20 cellular contexts compared by ENCODE assay signal in the genomic region with DNA sequence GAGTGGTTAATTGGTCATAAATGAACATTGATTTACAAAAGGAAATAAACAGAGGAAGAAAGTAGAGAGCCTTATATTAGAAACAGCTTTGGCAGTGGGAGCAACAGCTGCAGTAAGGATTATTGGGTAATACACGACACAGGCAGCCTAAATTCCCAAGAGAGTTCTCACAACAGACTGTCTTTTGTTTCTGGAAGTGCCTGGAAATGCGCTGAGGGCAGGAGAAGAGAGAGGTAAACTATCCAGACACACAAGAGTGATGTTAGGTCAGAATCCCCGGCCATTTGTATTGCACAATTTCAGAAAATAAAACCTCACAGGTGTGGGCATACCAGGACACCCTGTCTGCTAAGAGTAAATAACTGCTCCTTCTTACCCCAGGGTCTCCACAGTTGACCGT.
"Had no signal": no experiment of that assay in that cellular context is flagged by ENCODE, and none has a peak within 500 bp of the region (broad histone marks: within the 10 kb centered on the region; RNA-seq: fewer than 3 reads in every experiment).

No MANE protein-coding gene starts in this region.

- H3K27me3 Mint-ChIP-seq: activated CD4-positive, alpha-beta T cell treated with anti-CD3 and anti-CD28 coated beads, Interleukin-2, amount 10 ng/mL, durations not matched to agents 7 days and 5 days; central memory CD8-positive, alpha-beta T cell; memory B cell; natural killer cell treated with Interleukin-12 subunit alpha and Interleukin-12 subunit beta and Interleukin-15 and Interleukin-18, amount 100 ng/mL, for 72 hours had no signal

- H3K9me3 ChIP-seq: left ventricle myocardium inferior, psoas muscle, sigmoid colon, transverse colon had no signal

- H3K4me3 ChIP-seq: left ventricle myocardium inferior, psoas muscle, sigmoid colon, transverse colon had no signal

- H3K4me3 Mint-ChIP-seq: activated CD4-positive, alpha-beta T cell treated with anti-CD3 and anti-CD28 coated beads, Interleukin-2, amount 10 ng/mL, durations not matched to agents 7 days and 5 days; brain; central memory CD8-positive, alpha-beta T cell; memory B cell; natural killer cell treated with Interleukin-12 subunit alpha and Interleukin-12 subunit beta and Interleukin-15 and Interleukin-18, amount 100 ng/mL, for 72 hours had no signal

- H3K4me1 Mint-ChIP-seq: activated CD4-positive, alpha-beta T cell treated with anti-CD3 and anti-CD28 coated beads, Interleukin-2, amount 10 ng/mL, durations not matched to agents 7 days and 5 days; brain; central memory CD8-positive, alpha-beta T cell; memory B cell had no signal

- H3K27me3 ChIP-seq: sigmoid colon, transverse colon had no signal

- FAIRE-seq: frontal cortex, kidney had no signal

- H3K36me3 Mint-ChIP-seq: brain, memory B cell had no signal

- H3K4me1 ChIP-seq: left ventricle myocardium inferior, psoas muscle, sigmoid colon, transverse colon had no signal

- H3K36me3 ChIP-seq: left ventricle myocardium inferior, sigmoid colon, transverse colon had no signal

- H3K27ac Mint-ChIP-seq: activated CD4-positive, alpha-beta T cell treated with anti-CD3 and anti-CD28 coated beads, Interleukin-2, amount 10 ng/mL, durations not matched to agents 7 days and 5 days; activated T-helper 2 cell treated with anti-CD3 and anti-CD28 coated beads, Interferon-gamma antibody, Interleukin-2, Interleukin-4, amounts not matched to agents 10 μg/mL and 5 μg/mL and 100 μg/mL, durations not matched to agents 14 hours and 24 hours and 36 hours; brain; memory B cell; natural killer cell treated with Interleukin-12 subunit alpha and Interleukin-12 subunit beta and Interleukin-15 and Interleukin-18, amount 100 ng/mL, for 72 hours had no signal

- DNase-seq: activated CD4-positive, alpha-beta T cell treated with anti-CD3 and anti-CD28 coated beads, Interleukin-2, amount 10 ng/mL, durations not matched to agents 7 days and 5 days; activated CD4-positive, CD25-positive, alpha-beta regulatory T cell; activated naive CD4-positive, alpha-beta T cell treated with anti-CD3 and anti-CD28 coated beads, Interleukin-2, amount 50 U/mL, for 16 hours; activated T-cell treated with anti-CD3 and anti-CD28 coated beads for 4 hours; amniotic stem cell; effector memory CD4-positive, alpha-beta T cell; kidney; left ventricle myocardium inferior; psoas muscle; sigmoid colon; stimulated activated CD4-positive, alpha-beta T cell treated with anti-CD3 and anti-CD28 coated beads, Interleukin-2, amount 100 ng/mL, for 24 hours; stimulated activated naive CD4-positive, alpha-beta T cell; substantia nigra; transverse colon had no signal

- H3K9me3 Mint-ChIP-seq: brain had no signal

- ATAC-seq: natural killer cell treated with Interleukin-12 subunit alpha and Interleukin-12 subunit beta and Interleukin-15 and Interleukin-18, amount 100 ng/mL, for 72 hours; psoas muscle had no signal

- H3K27ac ChIP-seq: left ventricle myocardium inferior, psoas muscle, sigmoid colon, transverse colon had no signal
